ENCODE assay signal across 19 cellular contexts in genomic region chr1:221604948-221605347, GRCh38.
DNase-seq lines count a peak whose midpoint lies in the region; ATAC-seq, FAIRE-seq and TF ChIP-seq lines count a peak whose summit lies in the region.
"Had no signal": no experiment of that assay in that cellular context is flagged by ENCODE, and none has a peak within 500 bp of the region (broad histone marks: within the 10 kb centered on the region; RNA-seq: fewer than 3 reads in every experiment).

No MANE protein-coding gene starts in this region.

- no peaks in the 10 kb centered on the region for H3K79me1 ChIP-seq in IMR-90 (ENCODE audit: low read depth in 1 of 2, low read length in 2 of 2)

- H3K14ac ChIP-seq in IMR-90 (replicated peaks; ENCODE audit: low read depth, low read length) = no peak overlapping the region

- H4K5ac ChIP-seq in IMR-90 (ENCODE audit: low read depth, low read length) = no peak overlapping the region

- no peaks in the 10 kb centered on the region for H3K36me3 Mint-ChIP-seq in memory B cell
- H3K36me3 Mint-ChIP-seq in activated naive CD4-positive, alpha-beta T cell treated with anti-CD3 and anti-CD28 coated beads, Interleukin-2, amount 10 ng/mL, durations not matched to agents 7 days and 5 days = no peaks in the 10 kb centered on the region

- DNase-seq in IMR-90 (peak; percentile 30), memory B cell (ENCODE audit: low spot score in 2 of 2) (no peak), amniotic stem cell (lab: John Stamatoyannopoulos, UW) (no peak), kidney tubule cell (ENCODE audit: low spot score) (no peak), iPS-NIHi11 (ENCODE audit: low spot score) (no peak)
- no peak for DNase-seq in activated naive CD4-positive, alpha-beta T cell treated with anti-CD3 and anti-CD28 coated beads, Interleukin-2, amount 10 ng/mL, durations not matched to agents 7 days and 5 days
- DNase-seq: C1 segment of cervical spinal cord; Calu3; CD4-positive, alpha-beta T cell; DMS 273 treated with DMSO at 0.1 percent for 48 hours; DMS79; GDM1; H7 had no signal

- ATAC-seq in IMR-90 (ENCODE audit: low read depth) (no peak), esophagus mucosa (peak; percentile 61), memory B cell (ENCODE audit: low read depth) (peak; percentile 14)
- ATAC-seq: GM23338 had no signal

- no peak for TF ChIP-seq CTCF in IMR-90 (conservative IDR thresholded peaks at IDR 0.05; ENCODE audit: low read depth, low read length)

- no peak overlapping the region for H3K4me3 ChIP-seq in IMR-90 (ENCODE audit: insufficient read depth, low read depth, low read length)
- H3K4me3 ChIP-seq: GM23338 had no signal

- H3K4ac ChIP-seq in IMR-90 (ENCODE audit: low read depth, low read length) = no peak overlapping the region

- H3K4me1 ChIP-seq in IMR-90 (ENCODE audit: control insufficient read depth, insufficient read depth, low read length) = peaks cover 2% of the 10 kb centered on the region; the same call in 1 of the 2 replicates

- intact Hi-C loops in IMR-90 (cut with micrococcal nuclease) = no loop called here

- H4K8ac ChIP-seq in IMR-90 (ENCODE audit: low read depth in 2 of 2, low read length in 2 of 2) = no peak overlapping the region

- no peak overlapping the region for H2BK120ac ChIP-seq in IMR-90 (ENCODE audit: low read depth, low read length)

- peak overlapping the region; percentile 25; the same call in 1 of the 2 replicates for H2BK20ac ChIP-seq in IMR-90 (ENCODE audit: low read depth, low read length)

- H3K36me3 ChIP-seq in IMR-90 (ENCODE audit: control insufficient read depth, insufficient read depth, low read length) = no peaks in the 10 kb centered on the region

- no peak overlapping the region for H2AK9ac ChIP-seq in IMR-90 (replicated peaks; ENCODE audit: low read depth, low read length, poor library complexity)

- H3K4me2 ChIP-seq in IMR-90 (ENCODE audit: low read depth, low read length) = no peak overlapping the region
- H3K4me2 ChIP-seq: GM23338 had no signal

- H3K56ac ChIP-seq in IMR-90 (ENCODE audit: extremely low read depth, insufficient read depth, low read length) = no peak overlapping the region

- no peak overlapping the region for H4K91ac ChIP-seq in IMR-90 (ENCODE audit: insufficient read depth, low read depth, low read length)

- no peak overlapping the region for H2AFZ ChIP-seq in IMR-90 (replicated peaks; ENCODE audit: low read length, poor library complexity)
- H2AFZ ChIP-seq: GM23338 had no signal

- H2BK5ac ChIP-seq in IMR-90 (ENCODE audit: low read depth, low read length, poor library complexity, severe bottlenecking) = no peak overlapping the region

- TF ChIP-seq POLR2A in IMR-90 (IDR thresholded peaks at IDR 0.05; ENCODE audit: low read depth, low read length) = no peak

- H3K9me3 Mint-ChIP-seq in memory B cell = peaks cover 2% of the 10 kb centered on the region
- H3K9me3 Mint-ChIP-seq in activated naive CD4-positive, alpha-beta T cell treated with anti-CD3 and anti-CD28 coated beads, Interleukin-2, amount 10 ng/mL, durations not matched to agents 7 days and 5 days = no peaks in the 10 kb centered on the region
- H3K9me3 Mint-ChIP-seq: CD4-positive, alpha-beta T cell; GM23338 had no signal

- no peak overlapping the region for H3K4me3 Mint-ChIP-seq in memory B cell
- H3K4me3 Mint-ChIP-seq in activated naive CD4-positive, alpha-beta T cell treated with anti-CD3 and anti-CD28 coated beads, Interleukin-2, amount 10 ng/mL, durations not matched to agents 7 days and 5 days = no peak overlapping the region
- H3K4me3 Mint-ChIP-seq: B cell; CD4-positive, alpha-beta T cell; GM23338 had no signal

- CTCF ChIA-PET in IMR-90 (lab: Yijun Ruan, JAX) = interaction anchor here (0.7 kb wide), 1 partner anchor 12 kb away, joined by 3 read pairs; no protein-coding TSS in a partner anchor
- CTCF ChIA-PET in activated naive CD4-positive, alpha-beta T cell treated with anti-CD3 and anti-CD28 coated beads, Interleukin-2, amount 10 ng/mL, durations not matched to agents 7 days and 5 days (lab: Charles Lee) = no interaction called here

- dilution Hi-C loops in IMR-90 (cut with HindIII; ENCODE audit: low sequenced_read_pairs, unreplicated experiment) = no loop called here

- no peaks in the 10 kb centered on the region for H3K27me3 Mint-ChIP-seq in memory B cell
- H3K27me3 Mint-ChIP-seq in activated naive CD4-positive, alpha-beta T cell treated with anti-CD3 and anti-CD28 coated beads, Interleukin-2, amount 10 ng/mL, durations not matched to agents 7 days and 5 days = no peaks in the 10 kb centered on the region
- H3K27me3 Mint-ChIP-seq: B cell; CD4-positive, alpha-beta T cell had no signal

- POLR2A ChIA-PET in IMR-90 (lab: Charles Lee; ENCODE audit: unreplicated experiment) = no interaction called here

- H3K9me1 ChIP-seq in IMR-90 (ENCODE audit: insufficient read depth, low read length) = 0 out of 2 replicates have a peak, but pooled peaks cover 3% of the 10 kb centered on the region

- no peak overlapping the region for H3K27ac Mint-ChIP-seq in memory B cell
- H3K27ac Mint-ChIP-seq in activated naive CD4-positive, alpha-beta T cell treated with anti-CD3 and anti-CD28 coated beads, Interleukin-2, amount 10 ng/mL, durations not matched to agents 7 days and 5 days = no peak overlapping the region
- H3K27ac Mint-ChIP-seq: B cell; CD4-positive, alpha-beta T cell; GM23338 had no signal

- no peaks in the 10 kb centered on the region for H4K20me1 ChIP-seq in IMR-90 (ENCODE audit: insufficient read depth, low read length)

- no peak overlapping the region; the same call in 1 of the 2 replicates for H3K18ac ChIP-seq in IMR-90 (ENCODE audit: low read depth, low read length)

- H3K9ac ChIP-seq in IMR-90 (ENCODE audit: low read depth, low read length) = no peak overlapping the region

- H3K27me3 ChIP-seq in IMR-90 (ENCODE audit: control insufficient read depth, insufficient read depth, low read length) = no peaks in the 10 kb centered on the region

- no peak overlapping the region for H2BK15ac ChIP-seq in IMR-90 (ENCODE audit: low read depth, low read length)

- H3K4me1 Mint-ChIP-seq in memory B cell = no peaks in the 10 kb centered on the region
- no peaks in the 10 kb centered on the region for H3K4me1 Mint-ChIP-seq in activated naive CD4-positive, alpha-beta T cell treated with anti-CD3 and anti-CD28 coated beads, Interleukin-2, amount 10 ng/mL, durations not matched to agents 7 days and 5 days
- H3K4me1 Mint-ChIP-seq: B cell, GM23338 had no signal

- peak; percentile 83 for FAIRE-seq in TTC549 (lab: Jason Lieb, UNC)
- FAIRE-seq: A204.1, GM12892 had no signal

- H3K23ac ChIP-seq in IMR-90 (ENCODE audit: low read depth, low read length) = no peak overlapping the region

- H3K27ac ChIP-seq in IMR-90 (ENCODE audit: insufficient read depth, low read length) = no peak overlapping the region

- H2AK5ac ChIP-seq in IMR-90 (ENCODE audit: low read depth, low read length) = no peak overlapping the region

- in situ Hi-C loops in IMR-90 (cut with MboI; ENCODE audit: low sequenced_read_pairs) = no loop called here

- no peaks in the 10 kb centered on the region for H3K9me3 ChIP-seq in IMR-90 (ENCODE audit: control insufficient read depth, insufficient read depth, low read length)

- TF ChIP-seq RAD21 in IMR-90 (IDR thresholded peaks at IDR 0.05; ENCODE audit: low read length) = no peak

- no TSS peak for BruUV-seq in IMR-90 (replicated peaks; lab: Mats Ljungman, UMichigan)

TF ChIP-seq in IMR-90, 13 proteins besides CTCF, POLR2A, EP300 and RAD21:
- TF ChIP-seq RCOR1 (IDR thresholded peaks at IDR 0.05; ENCODE audit: insufficient replicate concordance, low read length) (no peak), NFE2L2 (IDR thresholded peaks at IDR 0.05; ENCODE audit: low read depth, low read length) (no peak), CHD1 (IDR thresholded peaks at IDR 0.05; ENCODE audit: low read depth, low read length) (no peak), RFX5 (IDR thresholded peaks at IDR 0.05; ENCODE audit: low read depth, low read length) (no peak), MAFK (IDR thresholded peaks at IDR 0.05; ENCODE audit: low read depth, low read length) (no peak), MXI1 (IDR thresholded peaks at IDR 0.05; ENCODE audit: borderline replicate concordance, low read depth, low read length) (no peak), CEBPB (IDR thresholded peaks at IDR 0.05; ENCODE audit: low read depth, low read length) (no peak), SMC3 (IDR thresholded peaks at IDR 0.05; ENCODE audit: low read depth, low read length) (no peak), MAZ (IDR thresholded peaks at IDR 0.05; ENCODE audit: borderline replicate concordance, low read depth, low read length) (no peak), BHLHE40 (IDR thresholded peaks at IDR 0.05; ENCODE audit: low read depth, low read length) (no peak)
- TF ChIP-seq, protein P1, sequence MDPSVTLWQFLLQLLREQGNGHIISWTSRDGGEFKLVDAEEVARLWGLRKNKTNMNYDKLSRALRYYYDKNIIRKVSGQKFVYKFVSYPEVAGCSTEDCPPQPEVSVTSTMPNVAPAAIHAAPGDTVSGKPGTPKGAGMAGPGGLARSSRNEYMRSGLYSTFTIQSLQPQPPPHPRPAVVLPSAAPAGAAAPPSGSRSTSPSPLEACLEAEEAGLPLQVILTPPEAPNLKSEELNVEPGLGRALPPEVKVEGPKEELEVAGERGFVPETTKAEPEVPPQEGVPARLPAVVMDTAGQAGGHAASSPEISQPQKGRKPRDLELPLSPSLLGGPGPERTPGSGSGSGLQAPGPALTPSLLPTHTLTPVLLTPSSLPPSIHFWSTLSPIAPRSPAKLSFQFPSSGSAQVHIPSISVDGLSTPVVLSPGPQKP (IDR thresholded peaks at IDR 0.05; ENCODE audit: borderline replicate concordance, low read depth, low read length) = no peak
- TF ChIP-seq, protein P2, sequence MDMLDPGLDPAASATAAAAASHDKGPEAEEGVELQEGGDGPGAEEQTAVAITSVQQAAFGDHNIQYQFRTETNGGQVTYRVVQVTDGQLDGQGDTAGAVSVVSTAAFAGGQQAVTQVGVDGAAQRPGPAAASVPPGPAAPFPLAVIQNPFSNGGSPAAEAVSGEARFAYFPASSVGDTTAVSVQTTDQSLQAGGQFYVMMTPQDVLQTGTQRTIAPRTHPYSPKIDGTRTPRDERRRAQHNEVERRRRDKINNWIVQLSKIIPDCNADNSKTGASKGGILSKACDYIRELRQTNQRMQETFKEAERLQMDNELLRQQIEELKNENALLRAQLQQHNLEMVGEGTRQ (IDR thresholded peaks at IDR 0.05; ENCODE audit: low read depth, low read length) = no peak
